Comparison of ENCODE assay signal across 8 cellular contexts in the genomic region with DNA sequence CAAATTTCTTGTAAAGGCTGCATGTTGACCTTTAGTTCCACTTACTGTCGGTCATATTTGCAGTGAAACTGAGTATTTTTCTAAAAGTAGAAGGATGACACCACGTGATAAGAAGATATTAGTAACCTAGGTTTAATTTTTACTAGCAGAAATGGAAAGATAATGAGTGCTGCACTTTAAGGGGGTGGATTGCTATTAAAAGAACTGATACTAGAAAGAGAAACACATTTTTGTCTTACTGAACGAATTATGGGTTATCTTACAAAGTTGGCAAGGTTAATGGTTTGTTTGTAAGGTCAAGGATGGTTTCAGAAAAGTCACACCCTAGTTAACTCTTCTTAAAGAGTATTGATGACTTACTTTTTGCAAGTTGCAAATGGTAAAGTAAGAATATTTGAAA. TPM values are rescaled to one million over a fixed set of nuclear protein-coding genes. Genes with fewer than 3 reads are reported as not detected.
DNase-seq lines count a peak whose midpoint lies in the region; ATAC-seq, FAIRE-seq and TF ChIP-seq lines count a peak whose summit lies in the region.

No MANE protein-coding gene starts in this region.

- peaks cover 34% of the 10 kb centered on the region for H4K20me1 ChIP-seq in SU-DHL-6 (ENCODE audit: low read depth, low read length)

- H3K4me1 ChIP-seq in A549, result peaks cover 50% of the 10 kb centered on the region

- no peaks in the 10 kb centered on the region for H3F3A ChIP-seq in SU-DHL-6 (ENCODE audit: insufficient read depth)

- TF ChIP-seq CTCF in A549 (IDR thresholded peaks at IDR 0.05), result no peak
- no peak for TF ChIP-seq CTCF in SU-DHL-6 (IDR thresholded peaks at IDR 0.05; ENCODE audit: insufficient read depth, low read length, poor library complexity, severe bottlenecking)

- no peak for TF ChIP-seq POLR2A in A549 (IDR thresholded peaks at IDR 0.05; ENCODE audit: low read length)

- no peak for TF ChIP-seq RAD21 in A549 (conservative IDR thresholded peaks at IDR 0.05 in 1 of 2, IDR thresholded peaks at IDR 0.05 in 1 of 2)

- H3K36me3 ChIP-seq in SU-DHL-6 (ENCODE audit: low read length), result no peaks in the 10 kb centered on the region

- DNase-seq in A549 (ENCODE audit: low read depth in 1 of 2, low spot score in 1 of 2), result no peak
- DNase-seq in dermis blood vessel endothelial cell, result no peak
- DNase-seq in activated CD4-positive, CD25-positive, alpha-beta regulatory T cell (lab: John Stamatoyannopoulos, UW), result no peak
- DNase-seq in NK-92 treated with Interleukin-12 subunit alpha and Interleukin-12 subunit beta, amount 100 ng/mL, for 24 hours (lab: John Stamatoyannopoulos, UW), result no peak
- DNase-seq in stimulated activated CD4-positive, alpha-beta T cell treated with anti-CD3 and anti-CD28 coated beads, Interleukin-2, amount 100 ng/mL, for 24 hours, result no peak

- H3K4me2 ChIP-seq in A549 (peak overlapping the region; percentile 77), SU-DHL-6 (ENCODE audit: low read depth, low read length, poor library complexity, severe bottlenecking) (peak overlapping the region; percentile 52)

- H2AFZ ChIP-seq in SU-DHL-6 (ENCODE audit: low read depth, low read length, severe bottlenecking), result no peak overlapping the region

- no peak overlapping the region for H3K9ac ChIP-seq in SU-DHL-6 (ENCODE audit: low read length)

- H3K9me2 ChIP-seq in SU-DHL-6 (replicated peaks; ENCODE audit: insufficient read depth, low read length), result no peaks in the 10 kb centered on the region

- H3K9me3 ChIP-seq in A549, result no peaks in the 10 kb centered on the region
- H3K9me3 ChIP-seq in SU-DHL-6 (ENCODE audit: insufficient read depth, low read length), result no peaks in the 10 kb centered on the region

- H3K27me3 ChIP-seq in SU-DHL-6 (ENCODE audit: low read length), result no peaks in the 10 kb centered on the region

- peak overlapping the region; percentile 90 for H3K4me3 ChIP-seq in A549
- no peak overlapping the region for H3K4me3 ChIP-seq in SU-DHL-6 (ENCODE audit: insufficient read depth, low read length, poor library complexity, severe bottlenecking)

- 9% methylated on average over 3 of the region's 3 CpGs for WGBS in A549 (ENCODE audit: missing lambda C conversion rate)

- H3K27ac ChIP-seq in A549 (0 out of 6 replicates have a peak overlapping the region, but pooled peaks of 1 of the 2 experiments have one; percentile 30), SU-DHL-6 (ENCODE audit: low read depth, low read length) (no peak overlapping the region)

- no peak for FAIRE-seq in A549 (lab: Jason Lieb, UNC)

- ATAC-seq in A549, result no peak
- peak; percentile 57 for ATAC-seq in GM18519 (IDR thresholded peaks at IDR 0.05; ENCODE audit: low FRiP score, unreplicated experiment)
- peak; percentile 37 for ATAC-seq in HG02840 (IDR thresholded peaks at IDR 0.05; ENCODE audit: low FRiP score, unreplicated experiment)

- POLR2A ChIA-PET in A549 (lab: Yijun Ruan, JAX), result no interaction called here

- H3K79me2 ChIP-seq in SU-DHL-6 (ENCODE audit: insufficient read depth, low read length), result peaks cover 55% of the 10 kb centered on the region

- no peak for TF ChIP-seq EP300 in A549 (IDR thresholded peaks at IDR 0.05)

- CTCF ChIA-PET in A549 (lab: Yijun Ruan, JAX), result interaction anchor here (1.3 kb wide), 1 partner anchor 36 kb away, joined by 3 read pairs; no protein-coding TSS in a partner anchor

TF ChIP-seq in A549, 52 proteins besides CTCF, POLR2A, EP300 and RAD21:
- TF ChIP-seq, protein P1, sequence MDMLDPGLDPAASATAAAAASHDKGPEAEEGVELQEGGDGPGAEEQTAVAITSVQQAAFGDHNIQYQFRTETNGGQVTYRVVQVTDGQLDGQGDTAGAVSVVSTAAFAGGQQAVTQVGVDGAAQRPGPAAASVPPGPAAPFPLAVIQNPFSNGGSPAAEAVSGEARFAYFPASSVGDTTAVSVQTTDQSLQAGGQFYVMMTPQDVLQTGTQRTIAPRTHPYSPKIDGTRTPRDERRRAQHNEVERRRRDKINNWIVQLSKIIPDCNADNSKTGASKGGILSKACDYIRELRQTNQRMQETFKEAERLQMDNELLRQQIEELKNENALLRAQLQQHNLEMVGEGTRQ (IDR thresholded peaks at IDR 0.05), result no peak
- TF ChIP-seq, protein P2, sequence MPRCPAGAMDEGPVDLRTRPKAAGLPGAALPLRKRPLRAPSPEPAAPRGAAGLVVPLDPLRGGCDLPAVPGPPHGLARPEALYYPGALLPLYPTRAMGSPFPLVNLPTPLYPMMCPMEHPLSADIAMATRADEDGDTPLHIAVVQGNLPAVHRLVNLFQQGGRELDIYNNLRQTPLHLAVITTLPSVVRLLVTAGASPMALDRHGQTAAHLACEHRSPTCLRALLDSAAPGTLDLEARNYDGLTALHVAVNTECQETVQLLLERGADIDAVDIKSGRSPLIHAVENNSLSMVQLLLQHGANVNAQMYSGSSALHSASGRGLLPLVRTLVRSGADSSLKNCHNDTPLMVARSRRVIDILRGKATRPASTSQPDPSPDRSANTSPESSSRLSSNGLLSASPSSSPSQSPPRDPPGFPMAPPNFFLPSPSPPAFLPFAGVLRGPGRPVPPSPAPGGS (IDR thresholded peaks at IDR 0.05), result no peak
- TF ChIP-seq MYC (IDR thresholded peaks at IDR 0.05; ENCODE audit: borderline replicate concordance, low read length), result no peak
- no peak for TF ChIP-seq RCOR1 (IDR thresholded peaks at IDR 0.05; ENCODE audit: low read depth, low read length)
- TF ChIP-seq, protein P3, sequence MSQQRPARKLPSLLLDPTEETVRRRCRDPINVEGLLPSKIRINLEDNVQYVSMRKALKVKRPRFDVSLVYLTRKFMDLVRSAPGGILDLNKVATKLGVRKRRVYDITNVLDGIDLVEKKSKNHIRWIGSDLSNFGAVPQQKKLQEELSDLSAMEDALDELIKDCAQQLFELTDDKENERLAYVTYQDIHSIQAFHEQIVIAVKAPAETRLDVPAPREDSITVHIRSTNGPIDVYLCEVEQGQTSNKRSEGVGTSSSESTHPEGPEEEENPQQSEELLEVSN (IDR thresholded peaks at IDR 0.05; ENCODE audit: borderline replicate concordance, low read depth), result no peak
- no peak for TF ChIP-seq NFE2L2 (conservative IDR thresholded peaks at IDR 0.05; ENCODE audit: low read length)
- no peak for TF ChIP-seq HDAC2 (IDR thresholded peaks at IDR 0.05)
- no peak for TF ChIP-seq EHMT2 (IDR thresholded peaks at IDR 0.05; ENCODE audit: low read depth)
- no peak for TF ChIP-seq EHF (CRISPR knock-in tag; IDR thresholded peaks at IDR 0.05)
- no peak for TF ChIP-seq HEYL (CRISPR knock-in tag; IDR thresholded peaks at IDR 0.05)
- TF ChIP-seq TP53 (CRISPR knock-in tag; IDR thresholded peaks at IDR 0.05), result no peak
- TF ChIP-seq, protein P4, sequence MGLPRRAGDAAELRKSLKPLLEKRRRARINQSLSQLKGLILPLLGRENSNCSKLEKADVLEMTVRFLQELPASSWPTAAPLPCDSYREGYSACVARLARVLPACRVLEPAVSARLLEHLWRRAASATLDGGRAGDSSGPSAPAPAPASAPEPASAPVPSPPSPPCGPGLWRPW (IDR thresholded peaks at IDR 0.05), result no peak
- no peak for TF ChIP-seq RFX5 (IDR thresholded peaks at IDR 0.05)
- TF ChIP-seq CBX8 (IDR thresholded peaks at IDR 0.05), result no peak
- no peak for TF ChIP-seq HOXB13 (CRISPR knock-in tag; IDR thresholded peaks at IDR 0.05; ENCODE audit: low read depth)
- TF ChIP-seq PHF8 (IDR thresholded peaks at IDR 0.05; ENCODE audit: borderline replicate concordance, low read depth), result no peak
- TF ChIP-seq, protein P5, sequence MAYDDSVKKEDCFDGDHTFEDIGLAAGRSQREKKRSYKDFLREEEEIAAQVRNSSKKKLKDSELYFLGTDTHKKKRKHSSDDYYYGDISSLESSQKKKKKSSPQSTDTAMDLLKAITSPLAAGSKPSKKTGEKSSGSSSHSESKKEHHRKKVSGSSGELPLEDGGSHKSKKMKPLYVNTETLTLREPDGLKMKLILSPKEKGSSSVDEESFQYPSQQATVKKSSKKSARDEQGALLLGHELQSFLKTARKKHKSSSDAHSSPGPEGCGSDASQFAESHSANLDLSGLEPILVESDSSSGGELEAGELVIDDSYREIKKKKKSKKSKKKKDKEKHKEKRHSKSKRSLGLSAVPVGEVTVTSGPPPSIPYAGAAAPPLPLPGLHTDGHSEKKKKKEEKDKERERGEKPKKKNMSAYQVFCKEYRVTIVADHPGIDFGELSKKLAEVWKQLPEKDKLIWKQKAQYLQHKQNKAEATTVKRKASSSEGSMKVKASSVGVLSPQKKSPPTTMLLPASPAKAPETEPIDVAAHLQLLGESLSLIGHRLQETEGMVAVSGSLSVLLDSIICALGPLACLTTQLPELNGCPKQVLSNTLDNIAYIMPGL (CRISPR knock-in tag; IDR thresholded peaks at IDR 0.05; ENCODE audit: borderline replicate concordance), result no peak

RNA-seq across cellular contexts. Expression of a gene that starts 2.4 kb away (rescaled TPM):
- polyA plus RNA-seq in A549 (2011; rRNA removed) (35.3 and 38.8 TPM in 2 replicates), A549 (2017; fragmentation: RNase III; extraction: RNeasy Plus Mini Kit Qiagen cat#74134 plus additional on column Dnase treatment) (17.7 to 21.5 TPM (median 20.1 TPM) in 3 replicates)
- 16.1 and 17.5 TPM in 2 replicates for polyA plus RNA-seq in A549 (2012; cell fraction: cytosol; rRNA removed)
- 13.0 and 18.4 TPM in 2 replicates for polyA plus RNA-seq in A549 (2012; cell fraction: nucleus; rRNA removed)
- 24.8 and 27.3 TPM in 2 replicates for polyA minus RNA-seq in A549 (2011; rRNA and poly(A)+ RNA removed)
- 9.4 and 11.9 TPM in 2 replicates for total RNA-seq in dermis blood vessel endothelial cell

Comparison
In these comparisons a context has a peak if more than half of its experiments do, and no peak if none do; other contexts are left out.
1. ATAC-seq: peak in GM18519 (single experiment) and HG02840 (single experiment); none in A549 (0 of 2).